1 cellular context compared by ENCODE assay signal in the genomic region with DNA sequence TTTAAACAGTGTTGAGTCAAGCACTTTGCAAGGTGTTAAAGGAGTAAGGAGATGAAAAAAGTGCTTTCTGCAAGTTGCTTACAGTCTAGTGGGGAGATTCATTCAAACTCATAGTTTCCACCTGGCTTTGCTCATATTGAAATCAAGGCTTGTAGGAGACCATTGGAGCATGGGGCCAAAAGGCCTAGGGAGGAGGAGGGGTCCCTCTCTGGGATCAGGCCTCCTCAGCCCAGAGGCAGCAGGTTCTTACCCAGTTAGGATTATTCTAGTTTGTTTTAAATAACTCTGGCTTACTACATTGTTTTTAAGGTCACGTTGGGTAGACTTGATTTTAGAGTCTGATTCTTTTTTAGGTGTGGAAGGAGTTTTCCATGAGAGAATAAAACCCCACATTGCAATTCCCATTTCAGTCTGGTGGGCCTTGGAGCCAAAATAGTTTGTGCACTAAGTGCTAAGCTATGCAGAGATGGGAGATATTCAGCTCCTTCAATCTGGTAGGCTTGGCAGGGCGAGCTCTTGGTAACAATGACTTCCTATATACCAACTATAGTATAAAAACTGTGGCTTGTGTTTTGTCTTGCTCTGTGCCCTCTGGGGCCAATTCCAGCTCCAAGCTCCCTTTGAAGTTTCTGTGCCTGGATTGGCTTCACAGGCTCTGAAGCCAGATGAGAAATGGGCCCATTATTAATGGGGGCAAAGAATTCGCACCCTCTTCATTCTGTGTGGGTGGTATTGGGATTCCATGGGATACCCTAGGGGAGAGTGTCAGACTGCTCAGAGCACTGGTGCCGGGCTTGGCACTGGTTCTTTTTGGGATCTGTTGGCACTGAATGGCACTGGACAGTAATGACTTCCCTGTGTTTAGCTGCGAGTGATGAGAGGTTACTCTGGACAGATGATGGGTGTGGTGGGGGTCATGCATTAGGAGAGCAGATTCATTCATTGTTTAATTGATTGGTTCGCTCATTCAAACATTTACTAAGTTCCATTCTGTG.
TF ChIP-seq lines count a peak whose summit lies in the region.

No MANE protein-coding gene starts in this region.

TF ChIP-seq in H1, 55 proteins besides CTCF, POLR2A, EP300 and RAD21 (continued from another document):
- TF ChIP-seq GABPA (IDR thresholded peaks at IDR 0.05; ENCODE audit: borderline replicate concordance, insufficient read depth, low read length) (no peak), CHD2 (IDR thresholded peaks at IDR 0.05; ENCODE audit: low read length) (no peak), SRF (IDR thresholded peaks at IDR 0.05; ENCODE audit: low read depth, low read length) (no peak), TCF12 (IDR thresholded peaks at IDR 0.05; ENCODE audit: low read depth, low read length) (no peak), KDM4A (IDR thresholded peaks at IDR 0.05; ENCODE audit: low read depth, low read length, severe bottlenecking) (no peak), SAP30 (IDR thresholded peaks at IDR 0.05; ENCODE audit: insufficient read depth, insufficient replicate concordance, low read length) (no peak), ZNF274 (IDR thresholded peaks at IDR 0.05; ENCODE audit: borderline replicate concordance, extremely low read depth, low read length) (no peak), POLR2AphosphoS5 (IDR thresholded peaks at IDR 0.05; ENCODE audit: low read depth, low read length) (no peak), NRF1 (IDR thresholded peaks at IDR 0.05; ENCODE audit: low read depth, low read length) (no peak), HDAC2 (IDR thresholded peaks at IDR 0.05; ENCODE audit: borderline replicate concordance in 1 of 2, low read depth in 2 of 2, low read length in 2 of 2) (no peak), TEAD4 (IDR thresholded peaks at IDR 0.05; ENCODE audit: low read depth, low read length) (no peak), CBX8 (IDR thresholded peaks at IDR 0.05; ENCODE audit: borderline replicate concordance, low read depth, low read length) (no peak)
